9 cellular contexts compared by ENCODE assay signal in genomic region chr12:11765817-11766794, GRCh38.
A peak's percentile ranks its signal among the peaks of the same experiment; 100 is the strongest.
DNase-seq lines count a peak whose midpoint lies in the region; ATAC-seq and TF ChIP-seq lines count a peak whose summit lies in the region.
"Had no signal": no experiment of that assay in that cellular context is flagged by ENCODE, and none has a peak within 500 bp of the region (broad histone marks: within the 10 kb centered on the region; RNA-seq: fewer than 3 reads in every experiment).

No MANE protein-coding gene starts in this region.

- H3K4me3 ChIP-seq in ACC112 (ENCODE audit: low read depth, low read length): no peak overlapping the region
- no peak overlapping the region for H3K4me3 ChIP-seq in esophagus (ENCODE audit: low read depth in 1 of 2, low read length in 2 of 2)
- no peak overlapping the region for H3K4me3 ChIP-seq in osteoblast (ENCODE audit: insufficient read depth, low read length)
- H3K4me3 ChIP-seq in upper lobe of right lung: no peak overlapping the region

- H3K27ac ChIP-seq in ACC112 (ENCODE audit: low read depth, low read length) (no peak overlapping the region), esophagus (ENCODE audit: low read depth in 2 of 2, low read length in 1 of 2) (peak overlapping the region; percentile 79 to 80), osteoblast (ENCODE audit: low read depth, low read length) (peak overlapping the region; percentile 80), upper lobe of right lung (peak overlapping the region; percentile 82)
- H3K27ac ChIP-seq: C4-2B had no signal

- H3K4me1 ChIP-seq in ACC112 (ENCODE audit: control insufficient read depth, insufficient read depth, low read length, unreplicated experiment) (peaks cover 18% of the 10 kb centered on the region), esophagus (ENCODE audit: control insufficient read depth in 2 of 2, insufficient read depth in 2 of 2, low read length in 1 of 2) (peaks cover 2 to 4% of the 10 kb centered on the region in 2 donors), osteoblast (ENCODE audit: insufficient read depth, low read length) (peaks cover 46% of the 10 kb centered on the region), upper lobe of right lung (peaks cover 70% of the 10 kb centered on the region)

- H3K36me3 ChIP-seq in ACC112 (ENCODE audit: insufficient read depth, low read length) (no peaks in the 10 kb centered on the region), esophagus (ENCODE audit: control insufficient read depth in 2 of 2, insufficient read depth in 2 of 2, low read length in 1 of 2) (peaks cover 0 to 7% of the 10 kb centered on the region in 2 donors), osteoblast (ENCODE audit: insufficient read depth, low read length) (peaks cover 3% of the 10 kb centered on the region), upper lobe of right lung (no peaks in the 10 kb centered on the region)

- peak overlapping the region; percentile 40 for H3K4me3 Mint-ChIP-seq in activated CD4-positive, alpha-beta memory T cell treated with anti-CD3 and anti-CD28 coated beads, Interleukin-2, amount 10 ng/mL, durations not matched to agents 7 days and 5 days

- TF ChIP-seq CTCF in osteoblast (IDR thresholded peaks at IDR 0.05; ENCODE audit: extremely low read depth, low read depth, low read length) (no peak), upper lobe of right lung (IDR thresholded peaks at IDR 0.05) (no peak)

- no peaks in the 10 kb centered on the region for H3K9me3 Mint-ChIP-seq in activated CD4-positive, alpha-beta memory T cell treated with anti-CD3 and anti-CD28 coated beads, Interleukin-2, amount 10 ng/mL, durations not matched to agents 7 days and 5 days

- no peaks in the 10 kb centered on the region for H4K20me1 ChIP-seq in osteoblast (ENCODE audit: insufficient read depth, low read length)

- H3K27me3 ChIP-seq in ACC112 (ENCODE audit: insufficient read depth, low read length): no peaks in the 10 kb centered on the region
- H3K27me3 ChIP-seq in esophagus (ENCODE audit: control insufficient read depth in 1 of 2, insufficient read depth in 2 of 2, low read length in 2 of 2): no peaks in the 10 kb centered on the region
- no peaks in the 10 kb centered on the region for H3K27me3 ChIP-seq in osteoblast (ENCODE audit: insufficient read depth, low read length)
- no peaks in the 10 kb centered on the region for H3K27me3 ChIP-seq in upper lobe of right lung

- H3K36me3 Mint-ChIP-seq in activated CD4-positive, alpha-beta memory T cell treated with anti-CD3 and anti-CD28 coated beads, Interleukin-2, amount 10 ng/mL, durations not matched to agents 7 days and 5 days (ENCODE audit: low read depth): peaks cover 48% of the 10 kb centered on the region

- H3K79me2 ChIP-seq in ACC112 (ENCODE audit: control insufficient read depth, insufficient read depth, low read length, unreplicated experiment) (no peaks in the 10 kb centered on the region), osteoblast (ENCODE audit: insufficient read depth, low read length) (peaks cover 43% of the 10 kb centered on the region)

- peaks cover 89% of the 10 kb centered on the region for H3K4me1 Mint-ChIP-seq in activated CD4-positive, alpha-beta memory T cell treated with anti-CD3 and anti-CD28 coated beads, Interleukin-2, amount 10 ng/mL, durations not matched to agents 7 days and 5 days

- DNase-seq in activated CD4-positive, alpha-beta memory T cell treated with anti-CD3 and anti-CD28 coated beads, Interleukin-2, amount 10 ng/mL, durations not matched to agents 7 days and 5 days: peak; percentile 37
- DNase-seq in osteoblast (ENCODE audit: insufficient read length, low spot score, missing footprints) (peak; percentile 69), upper lobe of right lung (no peak), HPDE6-E6E7 (ENCODE audit: extremely low spot score) (no peak)

- POLR2A ChIA-PET in activated CD4-positive, alpha-beta memory T cell treated with anti-CD3 and anti-CD28 coated beads, Interleukin-2, amount 10 ng/mL, durations not matched to agents 7 days and 5 days (lab: Charles Lee): interaction anchor here (0.8 to 1.8 kb wide), 6 partner anchors 9 to 306 kb away, joined by 3 to 9 read pairs (median 4); partner anchors contain the start of gene ETV6

- no peaks in the 10 kb centered on the region for H3K27me3 Mint-ChIP-seq in activated CD4-positive, alpha-beta memory T cell treated with anti-CD3 and anti-CD28 coated beads, Interleukin-2, amount 10 ng/mL, durations not matched to agents 7 days and 5 days

- H2AFZ ChIP-seq in ACC112 (ENCODE audit: low read length, unreplicated experiment) (peak overlapping the region; percentile 24), osteoblast (ENCODE audit: low read length) (peak overlapping the region; percentile 44)

- peak; percentile 44 for ATAC-seq in GM19397 (IDR thresholded peaks at IDR 0.05; ENCODE audit: unreplicated experiment)
- ATAC-seq in HG03520 (IDR thresholded peaks at IDR 0.05; ENCODE audit: unreplicated experiment): peak; percentile 69
- ATAC-seq in upper lobe of right lung: peak; percentile 74

- 48 to 53% methylated on average over 19 of the region's 19 CpGs for WGBS in esophagus, 2 donors

- CTCF ChIA-PET in activated CD4-positive, alpha-beta memory T cell treated with anti-CD3 and anti-CD28 coated beads, Interleukin-2, amount 10 ng/mL, durations not matched to agents 7 days and 5 days (lab: Charles Lee): interaction anchor here (1.2 to 2.0 kb wide), 3 partner anchors 32 to 267 kb away, joined by 3 to 6 read pairs (median 4); no protein-coding TSS in a partner anchor

- peak overlapping the region; percentile 41 for H3K4me2 ChIP-seq in osteoblast (ENCODE audit: insufficient read depth, low read length)

- peak overlapping the region; percentile 46 for H3K27ac Mint-ChIP-seq in activated CD4-positive, alpha-beta memory T cell treated with anti-CD3 and anti-CD28 coated beads, Interleukin-2, amount 10 ng/mL, durations not matched to agents 7 days and 5 days

- intact Hi-C loops in upper lobe of right lung (cut with DNase I): no loop called here

- H3K9me3 ChIP-seq in esophagus (ENCODE audit: control insufficient read depth in 2 of 2, insufficient read depth in 1 of 2, low read depth in 1 of 2, low read length in 1 of 2) (no peaks in the 10 kb centered on the region), osteoblast (ENCODE audit: low read depth, low read length) (no peaks in the 10 kb centered on the region), upper lobe of right lung (no peaks in the 10 kb centered on the region)

Comparison
In these comparisons a context has a peak if more than half of its experiments do, and no peak if none do; other contexts are left out.
1. DNase-seq: peak in activated CD4-positive, alpha-beta memory T cell treated with anti-CD3 and anti-CD28 coated beads, Interleukin-2, amount 10 ng/mL, durations not matched to agents 7 days and 5 days (single experiment) and osteoblast (single experiment); none in upper lobe of right lung (single experiment) and HPDE6-E6E7 (single experiment).
2. Peak in every context shown above with its lines, with median percentiles within 50 percentile points of each other: ATAC-seq.